14 cellular contexts compared by ENCODE assay signal in the genomic region with DNA sequence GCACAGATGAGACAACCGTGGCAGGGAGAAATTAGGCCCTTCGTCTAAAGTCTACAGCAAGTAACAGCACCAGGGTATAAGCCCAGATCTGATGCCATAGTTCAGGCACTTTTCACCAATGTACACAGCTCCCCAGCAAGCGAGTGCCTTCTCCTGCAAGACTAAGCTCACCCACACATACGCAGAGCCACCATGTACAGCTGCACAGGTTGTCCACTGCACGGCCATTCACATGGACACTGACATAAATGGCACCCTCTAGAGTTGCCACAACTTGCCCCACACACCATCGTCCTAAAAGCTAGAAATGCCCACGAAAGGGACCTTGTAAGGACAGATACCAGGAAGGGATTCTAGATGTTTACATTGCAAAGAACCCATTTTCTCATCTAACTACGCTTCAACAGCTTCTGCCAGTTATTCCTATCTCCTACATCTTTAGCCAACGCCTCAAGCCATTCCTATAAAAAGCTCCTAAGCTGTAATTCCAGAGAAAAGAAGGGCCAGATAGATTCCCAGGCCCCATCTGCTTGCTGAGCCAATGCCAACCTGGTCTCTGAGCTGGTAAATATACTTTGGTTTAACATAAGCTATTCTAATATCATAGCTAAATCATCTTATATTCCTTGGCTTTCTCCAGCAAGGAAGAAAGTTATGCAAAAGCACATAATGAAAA.
A peak's percentile ranks its signal among the peaks of the same experiment; 100 is the strongest.
DNase-seq lines count a peak whose midpoint lies in the region; ATAC-seq and TF ChIP-seq lines count a peak whose summit lies in the region.
"Had no signal": no experiment of that assay in that cellular context is flagged by ENCODE, and none has a peak within 500 bp of the region (broad histone marks: within the 10 kb centered on the region; RNA-seq: fewer than 3 reads in every experiment).

No MANE protein-coding gene starts in this region.

- H3K4me1 Mint-ChIP-seq in activated naive CD8-positive, alpha-beta T cell treated with anti-CD3 and anti-CD28 coated beads, Interleukin-2, amount 50 U/mL, for 24 hours = no peaks in the 10 kb centered on the region

- TF ChIP-seq CTCF in LNCaP clone FGC (IDR thresholded peaks at IDR 0.05; ENCODE audit: control insufficient read depth, extremely low read depth, insufficient read depth) = no peak

- ATAC-seq in activated naive CD8-positive, alpha-beta T cell treated with anti-CD3 and anti-CD28 coated beads, Interleukin-2, amount 50 U/mL, for 24 hours = no peak
- no peak for ATAC-seq in HG02571 (IDR thresholded peaks at IDR 0.05; ENCODE audit: unreplicated experiment)

- H3K4me3 ChIP-seq in LNCaP clone FGC (ENCODE audit: low read depth, low read length) = no peak overlapping the region

- H3K27ac Mint-ChIP-seq in activated naive CD8-positive, alpha-beta T cell treated with anti-CD3 and anti-CD28 coated beads, Interleukin-2, amount 50 U/mL, for 24 hours = no peak overlapping the region
- H3K27ac Mint-ChIP-seq: CD4-positive, alpha-beta T cell had no signal

- H3K4me3 Mint-ChIP-seq in activated naive CD8-positive, alpha-beta T cell treated with anti-CD3 and anti-CD28 coated beads, Interleukin-2, amount 50 U/mL, for 24 hours = no peak overlapping the region
- H3K4me3 Mint-ChIP-seq: CD4-positive, alpha-beta T cell had no signal

- no peaks in the 10 kb centered on the region for H3K9me3 Mint-ChIP-seq in activated naive CD8-positive, alpha-beta T cell treated with anti-CD3 and anti-CD28 coated beads, Interleukin-2, amount 50 U/mL, for 24 hours
- H3K9me3 Mint-ChIP-seq: CD4-positive, alpha-beta T cell had no signal

- DNase-seq in LNCaP clone FGC (ENCODE audit: low read depth) (peak; percentile 56), cerebellum (ENCODE audit: low spot score) (peak; percentile 47), islet precursor cell (peak; percentile 36), superior temporal gyrus (ENCODE audit: extremely low spot score) (peak; percentile 46)
- DNase-seq in activated CD4-positive, alpha-beta T cell treated with anti-CD3 and anti-CD28 coated beads, Interleukin-2, amount 50 U/mL, for 4 hours = no peak
- DNase-seq in activated naive CD8-positive, alpha-beta T cell treated with anti-CD3 and anti-CD28 coated beads, Interleukin-2, amount 50 U/mL, for 24 hours = no peak
- DNase-seq: ACHN; BE2C; CD4-positive, alpha-beta T cell; DMS153; DMS79; GF-D8; HCEC 1CT had no signal

- peaks cover 4% of the 10 kb centered on the region for H3K27me3 Mint-ChIP-seq in activated naive CD8-positive, alpha-beta T cell treated with anti-CD3 and anti-CD28 coated beads, Interleukin-2, amount 50 U/mL, for 24 hours

- no peaks in the 10 kb centered on the region for H3K36me3 Mint-ChIP-seq in activated naive CD8-positive, alpha-beta T cell treated with anti-CD3 and anti-CD28 coated beads, Interleukin-2, amount 50 U/mL, for 24 hours (ENCODE audit: low read depth)

Comparison
In these comparisons a context has a peak if more than half of its experiments do, and no peak if none do; other contexts are left out.
1. DNase-seq: peak in LNCaP clone FGC (single experiment), cerebellum (single experiment), islet precursor cell (single experiment) and superior temporal gyrus (single experiment); none in activated CD4-positive, alpha-beta T cell treated with anti-CD3 and anti-CD28 coated beads, Interleukin-2, amount 50 U/mL, for 4 hours (0 of 2) and activated naive CD8-positive, alpha-beta T cell treated with anti-CD3 and anti-CD28 coated beads, Interleukin-2, amount 50 U/mL, for 24 hours (single experiment).